In the genomic region with DNA sequence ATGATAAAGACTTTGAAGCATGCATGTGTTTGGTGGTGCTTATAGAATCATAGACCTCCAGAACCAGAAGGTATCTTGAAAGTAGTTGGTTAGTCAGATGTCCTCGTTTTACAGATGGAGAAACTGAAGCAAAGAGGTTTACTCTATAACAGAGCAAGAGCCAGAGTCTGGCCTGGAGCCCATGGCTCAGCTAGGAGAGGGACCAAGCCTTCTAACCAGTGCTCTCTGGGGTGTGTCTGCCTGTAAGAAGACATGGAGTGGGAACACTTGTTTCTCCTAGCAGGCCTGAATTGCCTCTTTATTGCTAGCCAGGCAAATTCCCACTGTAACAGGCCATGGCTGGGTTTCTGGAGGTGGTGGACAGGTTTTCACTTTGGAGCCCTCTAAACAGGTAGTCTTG, we compare ENCODE assay signal across 9 cellular contexts.
"Had no signal": no experiment of that assay in that cellular context is flagged by ENCODE, and none has a peak within 500 bp of the region (broad histone marks: within the 10 kb centered on the region; RNA-seq: fewer than 3 reads in every experiment).

No MANE protein-coding gene starts in this region.

- H3K4me3 Mint-ChIP-seq: GM23338, H9, HFFc6 had no signal

- ATAC-seq: GM23338, HCT116 had no signal

- DNase-seq: GM23248, GOT3, H7, H9, HCEC 1CT, HFFc6 had no signal

- H3K36me3 ChIP-seq: HAP-1 had no signal

- H3K4me3 ChIP-seq: GM23248, GM23338, HAP-1 had no signal

- H3K4me1 ChIP-seq: HAP-1 had no signal

- H3K4me1 Mint-ChIP-seq: GM23338, H9 had no signal

- H3K9me3 Mint-ChIP-seq: HFFc6 had no signal

- H3K9me3 ChIP-seq: HAP-1 had no signal

- H3K27ac Mint-ChIP-seq: GM23338, H9, HFFc6 had no signal

- H3K27ac ChIP-seq: GM23248 had no signal
